ENCODE assay signal across 14 cellular contexts in the genomic region with DNA sequence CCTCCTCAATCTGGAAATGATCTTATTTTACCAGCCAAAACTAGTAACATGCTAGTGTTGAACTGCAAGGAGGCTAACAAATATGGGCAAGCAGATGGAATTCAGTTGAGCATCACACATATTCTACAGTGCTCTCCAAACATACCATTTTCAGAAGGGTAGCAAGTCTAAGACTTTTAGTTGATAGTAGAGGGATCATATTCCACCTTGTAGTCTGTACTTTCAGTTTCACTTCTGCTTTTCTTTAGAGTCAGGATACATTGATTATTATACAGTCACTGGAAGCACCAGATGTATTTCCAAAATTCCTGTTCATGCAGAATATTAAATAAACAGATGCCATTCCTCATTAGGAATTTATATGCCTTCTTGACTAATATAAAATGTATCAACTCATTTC.
A peak's percentile ranks its signal among the peaks of the same experiment; 100 is the strongest.
DNase-seq lines count a peak whose midpoint lies in the region; ATAC-seq, FAIRE-seq and TF ChIP-seq lines count a peak whose summit lies in the region.
"Had no signal": no experiment of that assay in that cellular context is flagged by ENCODE, and none has a peak within 500 bp of the region (broad histone marks: within the 10 kb centered on the region; RNA-seq: fewer than 3 reads in every experiment).

No MANE protein-coding gene starts in this region.

- H3K36me3 ChIP-seq in PC-9 (ENCODE audit: low read depth) = no peaks in the 10 kb centered on the region

- no peak for FAIRE-seq in GM12891 (lab: Jason Lieb, UNC)

- BruUV-seq in PC-9 (replicated peaks; lab: Mats Ljungman, UMichigan) = no TSS peak

- TF ChIP-seq CTCF in PC-9 (conservative IDR thresholded peaks at IDR 0.05) = no peak

- intact Hi-C loops in PC-9 (cut with micrococcal nuclease; ENCODE audit: unreplicated experiment) = no loop called here

- no peak overlapping the region for H3K27ac ChIP-seq in PC-9

- peaks cover 14% of the 10 kb centered on the region; the same call in 1 of the 2 replicates for H3K9me2 ChIP-seq in PC-9 (ENCODE audit: insufficient read depth)

- H3K9me3 ChIP-seq in PC-9 (ENCODE audit: insufficient read depth, low read depth) = no peaks in the 10 kb centered on the region

- POLR2A ChIA-PET in PC-9 (lab: Charles Lee; ENCODE audit: unreplicated experiment) = no interaction called here

- DNase-seq in GM12891 (ENCODE audit: insufficient read length, low spot score) (no peak), PC-9 (no peak), fibroblast of peridontal ligament (ENCODE audit: extremely low read depth) (peak; percentile 51), occipital lobe (lab: John Stamatoyannopoulos, UW) (no peak), Ammon's horn (ENCODE audit: low spot score) (no peak)
- no peak for DNase-seq in activated CD4-positive, CD25-positive, alpha-beta regulatory T cell (lab: John Stamatoyannopoulos, UW)
- DNase-seq: CD4-positive, alpha-beta T cell; effector CD4-positive, alpha-beta T cell; NCI-H187 treated with DMSO at 0.1 percent for 48 hours; nucleus accumbens; stimulated activated CD8-positive, alpha-beta memory T cell treated with anti-CD3 and anti-CD28 coated beads, Interleukin-4, amount 100 ng/mL, for 48 hours had no signal

- peak overlapping the region; percentile 59 for H2AFZ ChIP-seq in PC-9

- no peak for TF ChIP-seq POLR2A in GM12891 (IDR thresholded peaks at IDR 0.05; ENCODE audit: low read depth, low read length)

- ATAC-seq in HG02885 (IDR thresholded peaks at IDR 0.05; ENCODE audit: poor library complexity, unreplicated experiment) (peak; percentile 60), HG02759 (IDR thresholded peaks at IDR 0.05; ENCODE audit: unreplicated experiment) (no peak)

- H3K4me1 ChIP-seq in PC-9 (replicated peaks; ENCODE audit: insufficient read depth) = peaks cover 11% of the 10 kb centered on the region; the same call in 1 of the 2 replicates

- H3K4me2 ChIP-seq in PC-9 = peak overlapping the region; percentile 65

- peak overlapping the region; percentile 25; the same call in 1 of the 2 replicates for H3K4me3 ChIP-seq in PC-9
- H3K4me3 ChIP-seq: lung had no signal

- H3K27me3 ChIP-seq in PC-9 (ENCODE audit: insufficient read depth, low read depth) = no peaks in the 10 kb centered on the region

- CTCF ChIA-PET in PC-9 (lab: Charles Lee) = no interaction called here

- H3K79me2 ChIP-seq in PC-9 (ENCODE audit: low read depth) = no peaks in the 10 kb centered on the region

- no peaks in the 10 kb centered on the region for H3F3A ChIP-seq in PC-9 (ENCODE audit: insufficient read depth, low read depth)

- no peaks in the 10 kb centered on the region for H4K20me1 ChIP-seq in PC-9 (ENCODE audit: insufficient read depth)

TF ChIP-seq in GM12891, 5 proteins besides CTCF, POLR2A, EP300 and RAD21:
- TF ChIP-seq PAX5 (IDR thresholded peaks at IDR 0.05; ENCODE audit: insufficient read depth, low read length, severe bottlenecking) (no peak), SPI1 (IDR thresholded peaks at IDR 0.05; ENCODE audit: low read depth, low read length) (peak; percentile 85)
TF ChIP-seq in GM12891: peak in this region for 1.
